Comparison of ENCODE assay signal across 8 cellular contexts in the genomic region with DNA sequence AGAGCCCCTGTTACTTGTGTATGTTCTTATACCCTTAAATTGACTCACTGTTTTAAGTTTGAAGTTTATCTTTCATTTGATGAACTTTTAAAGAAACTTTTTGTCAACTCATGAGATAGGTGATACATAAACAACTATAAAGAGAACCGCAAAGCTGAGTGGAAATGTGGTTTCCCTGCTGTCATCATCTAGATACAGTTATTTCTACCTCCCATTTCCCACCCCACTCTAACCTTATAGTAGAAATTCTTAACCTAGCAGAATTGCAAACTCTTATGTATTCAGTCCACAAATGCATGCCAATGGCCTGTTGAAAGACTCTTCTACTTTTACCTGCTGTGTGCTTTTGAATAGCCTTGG. TPM values are rescaled to one million over a fixed set of nuclear protein-coding genes. Genes with fewer than 3 reads are reported as not detected.
DNase-seq lines count a peak whose midpoint lies in the region; ATAC-seq and TF ChIP-seq lines count a peak whose summit lies in the region.

No MANE protein-coding gene starts in this region.

- peaks cover 2% of the 10 kb centered on the region for H3K79me1 ChIP-seq in neuronal stem cell (ENCODE audit: low read depth, low read length)

- H3K36me3 ChIP-seq in OCI-LY1 (ENCODE audit: insufficient read depth, low read length) (peaks cover 47% of the 10 kb centered on the region), neuronal stem cell (replicated peaks in 1 of 2; ENCODE audit: control insufficient read depth in 2 of 2, insufficient read depth in 2 of 2, low read length in 2 of 2) (peaks cover 12 to 41% of the 10 kb centered on the region in 2 donors)

- no peak overlapping the region for H4K8ac ChIP-seq in neuronal stem cell (ENCODE audit: low read depth, low read length)

- peaks cover 42% of the 10 kb centered on the region for H3K4me1 Mint-ChIP-seq in MCF 10A (ENCODE audit: insufficient read depth, unreplicated experiment)

- peaks cover 4% of the 10 kb centered on the region; the same call in 1 of the 2 replicates for H4K20me1 ChIP-seq in OCI-LY1 (ENCODE audit: insufficient read depth, low read length)

- H3K27me3 Mint-ChIP-seq in MCF 10A (ENCODE audit: insufficient read depth, unreplicated experiment), result no peaks in the 10 kb centered on the region

- H3K27ac ChIP-seq in OCI-LY1 (ENCODE audit: low read depth, low read length, poor library complexity, severe bottlenecking) (peak overlapping the region; percentile 52), neuronal stem cell (replicated peaks; ENCODE audit: low read length) (no peak overlapping the region)

- intact Hi-C loops in MCF 10A (cut with micrococcal nuclease), result loop anchor here (5.0 kb wide), 1 partner anchor 190 kb away; no protein-coding TSS in a partner anchor

- no peak overlapping the region for H2AFZ ChIP-seq in OCI-LY1 (ENCODE audit: low read length)
- H2AFZ ChIP-seq in neuronal stem cell (ENCODE audit: low read length), result no peak overlapping the region

- no TSS peak for BruUV-seq in MCF 10A (replicated peaks; lab: Mats Ljungman, UMichigan)

- H3K27me3 ChIP-seq in OCI-LY1 (ENCODE audit: insufficient read depth, low read length) (no peaks in the 10 kb centered on the region), neuronal stem cell (ENCODE audit: control insufficient read depth in 3 of 3, insufficient read depth in 3 of 3, low read depth in 1 of 3, low read length in 3 of 3) (no peaks in the 10 kb centered on the region)

- peak overlapping the region; percentile 89 for H3K27ac Mint-ChIP-seq in MCF 10A (ENCODE audit: low read depth, unreplicated experiment)

- no peak overlapping the region for H4K91ac ChIP-seq in neuronal stem cell (ENCODE audit: low read depth, low read length, poor library complexity)

- no peaks in the 10 kb centered on the region for H3K9me3 ChIP-seq in OCI-LY1 (ENCODE audit: low read length)
- H3K9me3 ChIP-seq in neuronal stem cell (replicated peaks in 1 of 2; ENCODE audit: control insufficient read depth in 2 of 2, insufficient read depth in 1 of 2, low read depth in 1 of 2, low read length in 2 of 2), result no peaks in the 10 kb centered on the region

- H2BK12ac ChIP-seq in neuronal stem cell (ENCODE audit: low read length), result no peak overlapping the region

- H3K14ac ChIP-seq in neuronal stem cell (ENCODE audit: low read length), result no peak overlapping the region

- H3K9me2 ChIP-seq in OCI-LY1 (ENCODE audit: low read depth, low read length), result no peaks in the 10 kb centered on the region

- ATAC-seq in HG02885 (IDR thresholded peaks at IDR 0.05; ENCODE audit: poor library complexity, unreplicated experiment), result no peak

- no peaks in the 10 kb centered on the region for H3K9me3 Mint-ChIP-seq in MCF 10A (ENCODE audit: unreplicated experiment)

- H3K4ac ChIP-seq in neuronal stem cell (ENCODE audit: low read length), result no peak overlapping the region

- H3K4me2 ChIP-seq in OCI-LY1 (ENCODE audit: low read length) (peak overlapping the region; percentile 85), neuronal stem cell (ENCODE audit: insufficient read depth, low read length, poor library complexity, severe bottlenecking) (peak overlapping the region; percentile 25)

- H3K4me1 ChIP-seq in OCI-LY1 (ENCODE audit: insufficient read depth, low read length, severe bottlenecking) (peaks cover 68% of the 10 kb centered on the region), neuronal stem cell (ENCODE audit: control insufficient read depth in 2 of 2, insufficient read depth in 1 of 2, low read depth in 1 of 2, low read length in 2 of 2) (peaks cover 3 to 13% of the 10 kb centered on the region in 2 donors)

- H3K4me3 Mint-ChIP-seq in MCF 10A (ENCODE audit: unreplicated experiment), result peak overlapping the region; percentile 79

- peaks cover 71% of the 10 kb centered on the region for H3K79me2 ChIP-seq in OCI-LY1 (ENCODE audit: insufficient read depth, low read length)

- peaks cover 70% of the 10 kb centered on the region for H3K36me3 Mint-ChIP-seq in MCF 10A (ENCODE audit: insufficient read depth, unreplicated experiment)

- WGBS in neuronal stem cell (ENCODE audit: extremely low coverage in 2 of 2, insufficient read length in 2 of 2, insufficient replicate concordance in 1 of 2), 2 donors, result no CpG with 5 or more reads among the region's 1 CpG

- no peak overlapping the region for H3K23ac ChIP-seq in neuronal stem cell (ENCODE audit: low read depth, low read length, poor library complexity)

- CTCF ChIA-PET in MCF 10A (lab: Yijun Ruan, JAX), result interaction anchor here (1.2 to 12.5 kb wide), 3 partner anchors 143 to 461 kb away, joined by 3 to 184 read pairs (median 22); no protein-coding TSS in a partner anchor

- POLR2A ChIA-PET in MCF 10A (lab: Yijun Ruan, JAX), result interaction anchor here (0.8 to 11.7 kb wide), 20 partner anchors 10 to 498 kb away, joined by 3 to 157 read pairs (median 38); a partner anchor contains a TSS

- H2AK5ac ChIP-seq in neuronal stem cell (ENCODE audit: low read depth, low read length), result no peak overlapping the region

- H2BK120ac ChIP-seq in neuronal stem cell (ENCODE audit: low read depth, low read length), result no peak overlapping the region

- H3F3A ChIP-seq in OCI-LY1 (ENCODE audit: insufficient read depth, low read length), result peaks cover 8% of the 10 kb centered on the region; the same call in 1 of the 2 replicates

- no peak overlapping the region; the same call in 1 of the 2 replicates for H3K9ac ChIP-seq in OCI-LY1 (ENCODE audit: low read length)
- no peak overlapping the region for H3K9ac ChIP-seq in neuronal stem cell (ENCODE audit: low read depth, low read length, poor library complexity)

- H3K18ac ChIP-seq in neuronal stem cell (ENCODE audit: low read length), result no peak overlapping the region

- no peak overlapping the region for H2BK5ac ChIP-seq in neuronal stem cell (ENCODE audit: low read length)

- no peak overlapping the region for H2BK15ac ChIP-seq in neuronal stem cell (ENCODE audit: low read length)

- H3K4me3 ChIP-seq in OCI-LY1 (ENCODE audit: low read depth, low read length, poor library complexity, severe bottlenecking), result peak overlapping the region; percentile 85
- no peak overlapping the region for H3K4me3 ChIP-seq in neuronal stem cell (ENCODE audit: low read length in 2 of 2)

- peak; percentile 20 for DNase-seq in Daoy (ENCODE audit: low read depth)
- no peak for DNase-seq in MCF 10A (ENCODE audit: unreplicated experiment)
- DNase-seq in neuronal stem cell (ENCODE audit: low spot score), result no peak
- no peak for DNase-seq in GF-D8 (lab: John Stamatoyannopoulos, UW)
- no peak for DNase-seq in NCI-H1436 (lab: John Stamatoyannopoulos, UW)
- no peak for DNase-seq in NCI-H2196 treated with DMSO at 0.1 percent for 48 hours (lab: John Stamatoyannopoulos, UW; ENCODE audit: unreplicated experiment)

- TF ChIP-seq CTCF in OCI-LY1 (IDR thresholded peaks at IDR 0.05; ENCODE audit: low read length), result no peak
- no peak for TF ChIP-seq CTCF in MCF 10A (IDR thresholded peaks at IDR 0.05; ENCODE audit: unreplicated experiment)

RNA-seq across cellular contexts. Expression of a gene that starts 2.7 kb away (rescaled TPM):
- 32.8 and 41.0 TPM in 2 replicates for total RNA-seq in Daoy (2014; rRNA removed; shearing (Covaris generic))
- 41.6 and 50.0 TPM in 2 replicates for total RNA-seq in MCF 10A (2022)
- 4.3 TPM for polyA plus RNA-seq in neuronal stem cell (2013, experiment 1 of 2)
- polyA plus RNA-seq in neuronal stem cell (2013, experiment 2 of 2), result 4.8 TPM
